Comparison of ENCODE assay signal across 1 cellular context in the genomic region with DNA sequence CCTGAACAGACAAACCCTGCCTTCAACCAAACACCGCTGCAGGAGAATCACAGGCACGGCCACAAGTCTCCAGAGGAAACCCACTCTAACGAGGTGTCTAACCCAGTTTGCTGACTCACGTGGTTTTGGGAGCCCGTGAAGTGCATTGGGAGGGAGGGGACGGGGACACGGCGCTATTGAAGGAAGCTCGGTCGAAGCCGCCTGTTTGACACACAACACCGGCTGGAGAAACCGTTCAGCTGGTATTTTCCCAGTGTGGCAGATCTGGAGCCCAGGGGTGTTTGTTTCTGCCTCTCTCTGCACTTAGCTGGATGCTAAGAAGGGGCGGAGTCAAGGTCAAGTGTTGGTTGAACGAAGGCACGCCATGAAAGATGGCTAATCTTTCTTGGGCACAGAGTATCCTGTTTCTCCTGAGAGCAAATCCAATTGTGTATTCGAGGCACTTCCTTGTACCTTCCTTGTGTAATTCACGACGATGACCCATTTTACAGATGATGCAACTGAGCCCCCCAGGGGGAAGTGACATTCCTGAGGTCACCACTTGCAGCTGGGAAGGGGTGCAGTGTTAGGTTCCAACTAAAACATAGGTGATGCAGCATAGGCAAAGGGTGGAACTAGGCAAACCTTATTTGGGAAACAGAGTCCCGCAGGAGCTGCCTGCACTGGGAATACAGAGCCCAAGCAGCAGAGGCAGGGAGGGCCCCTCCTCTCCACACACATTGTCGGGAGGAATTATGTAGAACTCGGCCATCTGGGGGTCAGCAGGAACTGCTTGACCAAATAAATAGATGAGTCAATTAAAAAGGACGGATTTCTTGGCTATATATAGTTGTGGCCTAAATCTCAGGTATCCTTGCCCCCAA.
TF ChIP-seq lines count a peak whose summit lies in the region.

No MANE protein-coding gene starts in this region.

TF ChIP-seq in K562, 482 proteins besides CTCF, POLR2A, EP300 and RAD21 (continued from another document):
- TF ChIP-seq, protein P1, sequence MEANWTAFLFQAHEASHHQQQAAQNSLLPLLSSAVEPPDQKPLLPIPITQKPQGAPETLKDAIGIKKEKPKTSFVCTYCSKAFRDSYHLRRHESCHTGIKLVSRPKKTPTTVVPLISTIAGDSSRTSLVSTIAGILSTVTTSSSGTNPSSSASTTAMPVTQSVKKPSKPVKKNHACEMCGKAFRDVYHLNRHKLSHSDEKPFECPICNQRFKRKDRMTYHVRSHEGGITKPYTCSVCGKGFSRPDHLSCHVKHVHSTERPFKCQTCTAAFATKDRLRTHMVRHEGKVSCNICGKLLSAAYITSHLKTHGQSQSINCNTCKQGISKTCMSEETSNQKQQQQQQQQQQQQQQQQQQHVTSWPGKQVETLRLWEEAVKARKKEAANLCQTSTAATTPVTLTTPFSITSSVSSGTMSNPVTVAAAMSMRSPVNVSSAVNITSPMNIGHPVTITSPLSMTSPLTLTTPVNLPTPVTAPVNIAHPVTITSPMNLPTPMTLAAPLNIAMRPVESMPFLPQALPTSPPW (CRISPR knock-in tag; IDR thresholded peaks at IDR 0.05): 0 out of 2 replicates have a peak, but pooled peaks have one; percentile 21
- TF ChIP-seq TEAD1 (CRISPR knock-in tag; IDR thresholded peaks at IDR 0.05): 0 out of 4 replicates have a peak, but pooled peaks of 1 of the 2 experiments have one; percentile 34
- TF ChIP-seq SMAD3 (CRISPR knock-in tag; conservative IDR thresholded peaks at IDR 0.05): no peak
- TF ChIP-seq DIDO1 (tag; IDR thresholded peaks at IDR 0.05; ENCODE audit: low read depth): no peak
- TF ChIP-seq, protein P2, sequence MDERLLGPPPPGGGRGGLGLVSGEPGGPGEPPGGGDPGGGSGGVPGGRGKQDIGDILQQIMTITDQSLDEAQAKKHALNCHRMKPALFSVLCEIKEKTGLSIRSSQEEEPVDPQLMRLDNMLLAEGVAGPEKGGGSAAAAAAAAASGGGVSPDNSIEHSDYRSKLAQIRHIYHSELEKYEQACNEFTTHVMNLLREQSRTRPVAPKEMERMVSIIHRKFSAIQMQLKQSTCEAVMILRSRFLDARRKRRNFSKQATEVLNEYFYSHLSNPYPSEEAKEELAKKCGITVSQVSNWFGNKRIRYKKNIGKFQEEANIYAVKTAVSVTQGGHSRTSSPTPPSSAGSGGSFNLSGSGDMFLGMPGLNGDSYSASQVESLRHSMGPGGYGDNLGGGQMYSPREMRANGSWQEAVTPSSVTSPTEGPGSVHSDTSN (CRISPR knock-in tag; IDR thresholded peaks at IDR 0.05; ENCODE audit: low read depth): no peak
- TF ChIP-seq, protein P2 (tag; conservative IDR thresholded peaks at IDR 0.05; ENCODE audit: low read depth): no peak
- no peak for TF ChIP-seq TRIM28 (IDR thresholded peaks at IDR 0.05)
- no peak for TF ChIP-seq ZNF277 (CRISPR knock-in tag; IDR thresholded peaks at IDR 0.05; ENCODE audit: borderline replicate concordance)
- 0 out of 2 replicates have a peak, but pooled peaks have one; percentile 31 for TF ChIP-seq L3MBTL2 (IDR thresholded peaks at IDR 0.05)
- TF ChIP-seq TSHZ1 (CRISPR knock-in tag; IDR thresholded peaks at IDR 0.05): no peak
- TF ChIP-seq ZNF184 (CRISPR knock-in tag; IDR thresholded peaks at IDR 0.05): no peak
- peak; percentile 53 for TF ChIP-seq CEBPB (tag; IDR thresholded peaks at IDR 0.05)
- peak; percentile 40 for TF ChIP-seq ZNF592 (IDR thresholded peaks at IDR 0.05)
- TF ChIP-seq MAZ (CRISPR knock-in tag; conservative IDR thresholded peaks at IDR 0.05 in 1 of 2, IDR thresholded peaks at IDR 0.05 in 1 of 2): peak in 1 of 2 experiments; percentile 11; a peak in 1 of 4 replicates
- TF ChIP-seq NR2F6 (CRISPR knock-in tag; IDR thresholded peaks at IDR 0.05): no peak
- peak; percentile 93 for TF ChIP-seq CBX1 (IDR thresholded peaks at IDR 0.05; ENCODE audit: low read depth)
- TF ChIP-seq BCOR (IDR thresholded peaks at IDR 0.05): peak; percentile 96
- no peak for TF ChIP-seq RBM22 (IDR thresholded peaks at IDR 0.05; ENCODE audit: low read depth, low read length, poor library complexity, severe bottlenecking)
- TF ChIP-seq NFE2 (IDR thresholded peaks at IDR 0.05; ENCODE audit: low read depth): peak; percentile 70
- no peak for TF ChIP-seq NFIX (CRISPR knock-in tag; IDR thresholded peaks at IDR 0.05; ENCODE audit: low read depth)
- TF ChIP-seq, protein P3, sequence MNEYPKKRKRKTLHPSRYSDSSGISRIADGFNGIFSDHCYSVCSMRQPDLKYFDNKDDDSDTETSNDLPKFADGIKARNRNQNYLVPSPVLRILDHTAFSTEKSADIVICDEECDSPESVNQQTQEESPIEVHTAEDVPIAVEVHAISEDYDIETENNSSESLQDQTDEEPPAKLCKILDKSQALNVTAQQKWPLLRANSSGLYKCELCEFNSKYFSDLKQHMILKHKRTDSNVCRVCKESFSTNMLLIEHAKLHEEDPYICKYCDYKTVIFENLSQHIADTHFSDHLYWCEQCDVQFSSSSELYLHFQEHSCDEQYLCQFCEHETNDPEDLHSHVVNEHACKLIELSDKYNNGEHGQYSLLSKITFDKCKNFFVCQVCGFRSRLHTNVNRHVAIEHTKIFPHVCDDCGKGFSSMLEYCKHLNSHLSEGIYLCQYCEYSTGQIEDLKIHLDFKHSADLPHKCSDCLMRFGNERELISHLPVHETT (CRISPR knock-in tag; conservative IDR thresholded peaks at IDR 0.05 in 1 of 2, IDR thresholded peaks at IDR 0.05 in 1 of 2): no peak
- no peak for TF ChIP-seq IRF2 (CRISPR knock-in tag; IDR thresholded peaks at IDR 0.05)
- TF ChIP-seq HDAC2 (IDR thresholded peaks at IDR 0.05): peak; percentile 91
- no peak for TF ChIP-seq ZNF780A (CRISPR knock-in tag; IDR thresholded peaks at IDR 0.05)
- 0 out of 2 replicates have a peak, but pooled peaks have one; percentile 39 for TF ChIP-seq SMAD4 (CRISPR knock-in tag; conservative IDR thresholded peaks at IDR 0.05)
- TF ChIP-seq SMARCB1 (IDR thresholded peaks at IDR 0.05; ENCODE audit: insufficient read length, low read depth): no peak
- TF ChIP-seq KLF10 (CRISPR knock-in tag; IDR thresholded peaks at IDR 0.05): no peak
- peak in 1 of 2 experiments; percentile 25; a peak in 1 of 4 replicates for TF ChIP-seq TRIM24 (IDR thresholded peaks at IDR 0.05)
- TF ChIP-seq, protein P4, sequence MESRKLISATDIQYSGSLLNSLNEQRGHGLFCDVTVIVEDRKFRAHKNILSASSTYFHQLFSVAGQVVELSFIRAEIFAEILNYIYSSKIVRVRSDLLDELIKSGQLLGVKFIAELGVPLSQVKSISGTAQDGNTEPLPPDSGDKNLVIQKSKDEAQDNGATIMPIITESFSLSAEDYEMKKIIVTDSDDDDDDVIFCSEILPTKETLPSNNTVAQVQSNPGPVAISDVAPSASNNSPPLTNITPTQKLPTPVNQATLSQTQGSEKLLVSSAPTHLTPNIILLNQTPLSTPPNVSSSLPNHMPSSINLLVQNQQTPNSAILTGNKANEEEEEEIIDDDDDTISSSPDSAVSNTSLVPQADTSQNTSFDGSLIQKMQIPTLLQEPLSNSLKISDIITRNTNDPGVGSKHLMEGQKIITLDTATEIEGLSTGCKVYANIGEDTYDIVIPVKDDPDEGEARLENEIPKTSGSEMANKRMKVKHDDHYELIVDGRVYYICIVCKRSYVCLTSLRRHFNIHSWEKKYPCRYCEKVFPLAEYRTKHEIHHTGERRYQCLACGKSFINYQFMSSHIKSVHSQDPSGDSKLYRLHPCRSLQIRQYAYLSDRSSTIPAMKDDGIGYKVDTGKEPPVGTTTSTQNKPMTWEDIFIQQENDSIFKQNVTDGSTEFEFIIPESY (CRISPR knock-in tag; IDR thresholded peaks at IDR 0.05): peak; percentile 90
- TF ChIP-seq BCLAF1 (IDR thresholded peaks at IDR 0.05; ENCODE audit: borderline replicate concordance in 1 of 2, control insufficient read depth in 1 of 2, low read depth in 2 of 2, low read length in 1 of 2): no peak
- TF ChIP-seq RBM14 (IDR thresholded peaks at IDR 0.05; ENCODE audit: borderline replicate concordance, insufficient read depth, low read depth, low read length): no peak
- TF ChIP-seq CHD2 (IDR thresholded peaks at IDR 0.05; ENCODE audit: low read depth, low read length): no peak
- no peak for TF ChIP-seq ARID2 (IDR thresholded peaks at IDR 0.05)
- peak; percentile 63; the same call in 1 of the 2 replicates for TF ChIP-seq MAFF (IDR thresholded peaks at IDR 0.05; ENCODE audit: low read length)
- TF ChIP-seq HDAC1 (IDR thresholded peaks at IDR 0.05): 0 out of 4 replicates have a peak, but pooled peaks of 1 of the 2 experiments have one; percentile 41
- no peak for TF ChIP-seq PRPF4 (IDR thresholded peaks at IDR 0.05; ENCODE audit: insufficient read depth, low read depth, low read length, poor library complexity, severe bottlenecking)
